ENCODE assay signal across 31 cellular contexts in genomic region chr2:239920616-239921365, GRCh38.
DNase-seq lines count a peak whose midpoint lies in the region; ATAC-seq, FAIRE-seq and TF ChIP-seq lines count a peak whose summit lies in the region.
"Had no signal": no experiment of that assay in that cellular context is flagged by ENCODE, and none has a peak within 500 bp of the region (broad histone marks: within the 10 kb centered on the region; RNA-seq: fewer than 3 reads in every experiment).

No MANE protein-coding gene starts in this region.

- CTCF ChIA-PET in activated CD4-positive, alpha-beta T cell treated with anti-CD3 and anti-CD28 coated beads for 36 hours (lab: Charles Lee): interaction anchor here (0.9 to 1.1 kb wide), 2 partner anchors 13 to 101 kb away, joined by 3 read pairs; no protein-coding TSS in a partner anchor

- H3K4me3 ChIP-seq in bronchial epithelial cell (ENCODE audit: low read depth, low read length): no peak overlapping the region
- H3K4me3 ChIP-seq: mucosa of descending colon, suprapubic skin had no signal

- peak; percentile 44 for ATAC-seq in activated CD4-positive, alpha-beta T cell treated with anti-CD3 and anti-CD28 coated beads for 36 hours
- no peak for ATAC-seq in SK-N-SH treated with all-trans-retinoic acid at 6 μM for 48 hours
- ATAC-seq: mucosa of descending colon; natural killer cell; stimulated activated naive B cell treated with anti-CD40 and anti-IgM and Interleukin-4, amounts not matched to agents 10 μg/mL and 1 μg/mL and 100 μg/mL, for 72 hours had no signal

- H3K4me3 Mint-ChIP-seq in activated CD4-positive, alpha-beta T cell treated with anti-CD3 and anti-CD28 coated beads for 36 hours: no peak overlapping the region
- H3K4me3 Mint-ChIP-seq in osteocyte (ENCODE audit: unreplicated experiment): no peak overlapping the region
- H3K4me3 Mint-ChIP-seq: activated CD4-positive, alpha-beta T cell treated with anti-CD3 and anti-CD28 coated beads, Interleukin-2, amount 10 ng/mL, durations not matched to agents 24 days and 14 days; natural killer cell; stimulated activated naive B cell treated with anti-CD40 and anti-IgM and Interleukin-4, amounts not matched to agents 10 μg/mL and 1 μg/mL and 100 μg/mL, for 72 hours had no signal

- H3K36me3 Mint-ChIP-seq in activated CD4-positive, alpha-beta T cell treated with anti-CD3 and anti-CD28 coated beads for 36 hours (ENCODE audit: low read depth): peaks cover 3% of the 10 kb centered on the region
- no peaks in the 10 kb centered on the region for H3K36me3 Mint-ChIP-seq in osteocyte (ENCODE audit: unreplicated experiment)
- H3K36me3 Mint-ChIP-seq: natural killer cell had no signal

- no peak for TF ChIP-seq CTCF in bronchial epithelial cell (IDR thresholded peaks at IDR 0.05; ENCODE audit: insufficient read depth, low read length, severe bottlenecking)
- TF ChIP-seq CTCF in osteocyte (IDR thresholded peaks at IDR 0.05): no peak

- H3K9me3 Mint-ChIP-seq in activated CD4-positive, alpha-beta T cell treated with anti-CD3 and anti-CD28 coated beads for 36 hours (ENCODE audit: low read depth): peaks cover 13% of the 10 kb centered on the region
- peaks cover 8% of the 10 kb centered on the region for H3K9me3 Mint-ChIP-seq in osteocyte (ENCODE audit: unreplicated experiment)
- H3K9me3 Mint-ChIP-seq: natural killer cell had no signal

- intact Hi-C loops in activated CD4-positive, alpha-beta T cell treated with anti-CD3 and anti-CD28 coated beads for 36 hours (cut with DNase I, micrococcal nuclease): loop anchor here in 1 of 2 experiments (10.0 kb wide), 1 partner anchor 646 kb away; no protein-coding TSS in a partner anchor

- POLR2A ChIA-PET in activated CD4-positive, alpha-beta T cell treated with anti-CD3 and anti-CD28 coated beads for 36 hours (lab: Charles Lee): no interaction called here

- H3K27ac ChIP-seq in KOPT-K1 (ENCODE audit: low read depth, low read length, poor library complexity, severe bottlenecking): peak overlapping the region; percentile 39
- H3K27ac ChIP-seq: 22Rv1, HL-60, suprapubic skin, VCaP had no signal

- FAIRE-seq in bronchial epithelial cell (lab: Jason Lieb, UNC): peak; percentile 50
- FAIRE-seq: astrocyte, GM12892, urothelium cell line had no signal

- H3K4me1 Mint-ChIP-seq in activated CD4-positive, alpha-beta T cell treated with anti-CD3 and anti-CD28 coated beads for 36 hours: no peaks in the 10 kb centered on the region
- H3K4me1 Mint-ChIP-seq in osteocyte (ENCODE audit: unreplicated experiment): no peaks in the 10 kb centered on the region
- H3K4me1 Mint-ChIP-seq: natural killer cell; stimulated activated naive B cell treated with anti-CD40 and anti-IgM and Interleukin-4, amounts not matched to agents 10 μg/mL and 1 μg/mL and 100 μg/mL, for 72 hours had no signal

- H3K27ac Mint-ChIP-seq in activated CD4-positive, alpha-beta T cell treated with anti-CD3 and anti-CD28 coated beads for 36 hours: no peak overlapping the region
- H3K27ac Mint-ChIP-seq in osteocyte (ENCODE audit: unreplicated experiment): no peak overlapping the region
- H3K27ac Mint-ChIP-seq: activated CD4-positive, alpha-beta T cell treated with anti-CD3 and anti-CD28 coated beads, Interleukin-2, amount 10 ng/mL, durations not matched to agents 24 days and 14 days; natural killer cell had no signal

- peaks cover 37% of the 10 kb centered on the region for H3K9me3 ChIP-seq in KOPT-K1 (ENCODE audit: insufficient read depth, low read length, poor library complexity, severe bottlenecking)

- H3K36me3 ChIP-seq in KOPT-K1 (ENCODE audit: insufficient read depth, low read length): no peaks in the 10 kb centered on the region
- no peaks in the 10 kb centered on the region for H3K36me3 ChIP-seq in bronchial epithelial cell (ENCODE audit: control insufficient read depth, insufficient read depth, low read length)
- H3K36me3 ChIP-seq: suprapubic skin had no signal

- DNase-seq in activated CD4-positive, alpha-beta T cell treated with anti-CD3 and anti-CD28 coated beads for 36 hours: peak; percentile 30
- no peak for DNase-seq in activated CD4-positive, alpha-beta T cell treated with anti-CD3 and anti-CD28 coated beads for 48 hours
- DNase-seq in bronchial epithelial cell (ENCODE audit: low read depth) (no peak), osteocyte (ENCODE audit: extremely low spot score, unreplicated experiment) (peak; percentile 73), putamen (ENCODE audit: low spot score) (no peak), hippocampal formation (lab: John Stamatoyannopoulos, UW) (no peak)
- DNase-seq: activated CD4-positive, alpha-beta T cell treated with anti-CD3 and anti-CD28 coated beads, Interleukin-2, amount 10 ng/mL, durations not matched to agents 24 days and 14 days; activated CD8-positive, alpha-beta memory T cell treated with anti-CD3 and anti-CD28 coated beads, Interleukin-2, amount 50 U/mL, for 48 hours; activated gamma-delta T cell; COR-L47; DMS53; glutamatergic neuron; H7; KG1; MV-4-11; natural killer cell; NCI-H1436 treated with DMSO at 0.1 percent for 48 hours; NCI-H226; SHP77; stimulated activated naive B cell treated with anti-CD40 and anti-IgM and Interleukin-4, amounts not matched to agents 10 μg/mL and 1 μg/mL and 100 μg/mL, for 72 hours; T-helper 9 cell had no signal

- peaks cover 2% of the 10 kb centered on the region for H3K27me3 Mint-ChIP-seq in activated CD4-positive, alpha-beta T cell treated with anti-CD3 and anti-CD28 coated beads for 36 hours
- H3K27me3 Mint-ChIP-seq in osteocyte (ENCODE audit: unreplicated experiment): no peaks in the 10 kb centered on the region

- no peaks in the 10 kb centered on the region for H3K27me3 ChIP-seq in bronchial epithelial cell (ENCODE audit: control insufficient read depth, insufficient read depth, low read length)
- H3K27me3 ChIP-seq: suprapubic skin had no signal

TF ChIP-seq in SK-N-SH treated with all-trans-retinoic acid at 6 μM for 48 hours, 23 proteins besides CTCF, POLR2A, EP300 and RAD21:
- TF ChIP-seq BACH2 (CRISPR knock-in tag; IDR thresholded peaks at IDR 0.05; ENCODE audit: borderline replicate concordance): no peak
- TF ChIP-seq TSHZ2 (CRISPR knock-in tag; IDR thresholded peaks at IDR 0.05): no peak
- no peak for TF ChIP-seq CSRNP3 (CRISPR knock-in tag; IDR thresholded peaks at IDR 0.05)
- no peak for TF ChIP-seq SNAI2 (CRISPR knock-in tag; IDR thresholded peaks at IDR 0.05)
- no peak for TF ChIP-seq ESRRG (CRISPR knock-in tag; IDR thresholded peaks at IDR 0.05)
- no peak for TF ChIP-seq ZFP30 (CRISPR knock-in tag; IDR thresholded peaks at IDR 0.05)
- TF ChIP-seq OSR1 (CRISPR knock-in tag; IDR thresholded peaks at IDR 0.05): no peak
- no peak for TF ChIP-seq TOX (CRISPR knock-in tag; IDR thresholded peaks at IDR 0.05; ENCODE audit: borderline replicate concordance)
- TF ChIP-seq PPARA (CRISPR knock-in tag; IDR thresholded peaks at IDR 0.05; ENCODE audit: borderline replicate concordance): no peak
- TF ChIP-seq RARB (CRISPR knock-in tag; IDR thresholded peaks at IDR 0.05): no peak

Comparison
In these comparisons a context has a peak if more than half of its experiments do, and no peak if none do; other contexts are left out.
1. DNase-seq: peak in activated CD4-positive, alpha-beta T cell treated with anti-CD3 and anti-CD28 coated beads for 36 hours (single experiment) and osteocyte (single experiment); none in activated CD4-positive, alpha-beta T cell treated with anti-CD3 and anti-CD28 coated beads for 48 hours (single experiment), bronchial epithelial cell (single experiment), putamen (single experiment) and hippocampal formation (0 of 2).